ENCODE assay signal across 1 cellular context in genomic region chr3:123063034-123063433, GRCh38.
TF ChIP-seq lines count a peak whose summit lies in the region.

No MANE protein-coding gene starts in this region.

TF ChIP-seq in K562, 482 proteins besides CTCF, POLR2A, EP300 and RAD21 (continued from another document):
- TF ChIP-seq TCF15 (CRISPR knock-in tag; IDR thresholded peaks at IDR 0.05) (no peak), ZBTB8A (IDR thresholded peaks at IDR 0.05; ENCODE audit: partially characterized antibody) (no peak), CBFB (CRISPR knock-in tag; IDR thresholded peaks at IDR 0.05) (no peak), ZNF174 (CRISPR knock-in tag; IDR thresholded peaks at IDR 0.05) (no peak), CEBPB (tag; IDR thresholded peaks at IDR 0.05) (peak; percentile 73), RNF219 (CRISPR knock-in tag; IDR thresholded peaks at IDR 0.05) (no peak), HMG20B (CRISPR knock-in tag; IDR thresholded peaks at IDR 0.05) (no peak), SMAD2 (IDR thresholded peaks at IDR 0.05; ENCODE audit: low read depth, low read length) (no peak), TAL1 (IDR thresholded peaks at IDR 0.05) (no peak), GABPB1 (CRISPR knock-in tag; IDR thresholded peaks at IDR 0.05) (no peak), CREB5 (CRISPR knock-in tag; IDR thresholded peaks at IDR 0.05) (no peak), HINFP (tag; conservative IDR thresholded peaks at IDR 0.05; ENCODE audit: low read depth) (0 out of 2 replicates have a peak, but pooled peaks have one; percentile 24), CEBPG (CRISPR knock-in tag; IDR thresholded peaks at IDR 0.05) (peak; percentile 42; the same call in 1 of the 2 replicates), CEBPG (tag; conservative IDR thresholded peaks at IDR 0.05 in 1 of 2, IDR thresholded peaks at IDR 0.05 in 1 of 2) (peak in 1 of 2 experiments; percentile 57; a peak in 2 of 4 replicates), CBX3 (IDR thresholded peaks at IDR 0.05; ENCODE audit: borderline replicate concordance in 1 of 2, low read length in 2 of 2) (no peak)
- TF ChIP-seq, protein P1, sequence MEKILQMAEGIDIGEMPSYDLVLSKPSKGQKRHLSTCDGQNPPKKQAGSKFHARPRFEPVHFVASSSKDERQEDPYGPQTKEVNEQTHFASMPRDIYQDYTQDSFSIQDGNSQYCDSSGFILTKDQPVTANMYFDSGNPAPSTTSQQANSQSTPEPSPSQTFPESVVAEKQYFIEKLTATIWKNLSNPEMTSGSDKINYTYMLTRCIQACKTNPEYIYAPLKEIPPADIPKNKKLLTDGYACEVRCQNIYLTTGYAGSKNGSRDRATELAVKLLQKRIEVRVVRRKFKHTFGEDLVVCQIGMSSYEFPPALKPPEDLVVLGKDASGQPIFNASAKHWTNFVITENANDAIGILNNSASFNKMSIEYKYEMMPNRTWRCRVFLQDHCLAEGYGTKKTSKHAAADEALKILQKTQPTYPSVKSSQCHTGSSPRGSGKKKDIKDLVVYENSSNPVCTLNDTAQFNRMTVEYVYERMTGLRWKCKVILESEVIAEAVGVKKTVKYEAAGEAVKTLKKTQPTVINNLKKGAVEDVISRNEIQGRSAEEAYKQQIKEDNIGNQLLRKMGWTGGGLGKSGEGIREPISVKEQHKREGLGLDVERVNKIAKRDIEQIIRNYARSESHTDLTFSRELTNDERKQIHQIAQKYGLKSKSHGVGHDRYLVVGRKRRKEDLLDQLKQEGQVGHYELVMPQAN (IDR thresholded peaks at IDR 0.05; ENCODE audit: borderline replicate concordance): no peak
